ENCODE assay signal across 13 cellular contexts in the genomic region with DNA sequence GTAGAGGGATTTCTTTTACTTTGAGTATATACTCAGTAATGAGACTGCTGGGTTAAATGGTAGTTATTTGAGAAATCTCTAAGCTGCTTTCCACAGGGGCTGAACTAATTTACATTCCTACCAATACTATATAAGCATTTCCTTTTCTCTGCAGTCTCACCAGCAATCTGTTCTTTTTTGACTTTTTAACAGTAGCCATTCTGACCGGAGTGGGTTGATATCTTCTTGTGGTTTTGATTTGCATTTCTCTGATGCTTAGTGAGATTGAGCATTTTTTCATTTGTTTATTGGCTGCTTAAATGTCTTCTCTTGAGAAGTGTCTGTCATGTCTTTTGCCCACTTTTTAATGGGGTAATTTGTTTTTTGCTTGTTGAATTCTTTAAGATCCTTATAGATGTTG. TPM values are rescaled to one million over a fixed set of nuclear protein-coding genes. Genes with fewer than 3 reads are reported as not detected.
DNase-seq lines count a peak whose midpoint lies in the region; ATAC-seq and TF ChIP-seq lines count a peak whose summit lies in the region.
"Had no signal": no experiment of that assay in that cellular context is flagged by ENCODE, and none has a peak within 500 bp of the region (broad histone marks: within the 10 kb centered on the region; RNA-seq: fewer than 3 reads in every experiment).

No MANE protein-coding gene starts in this region.

- POLR2A ChIA-PET in SK-N-SH (lab: Yijun Ruan, JAX) = no interaction called here
- POLR2A ChIA-PET in CD8-positive, alpha-beta T cell (lab: Charles Lee) = no interaction called here

- TF ChIP-seq CTCF in GM12865 (IDR thresholded peaks at IDR 0.05; ENCODE audit: insufficient read depth, low read depth, low read length, missing control alignments) (no peak), thyroid gland (IDR thresholded peaks at IDR 0.05) (no peak), SK-N-SH (IDR thresholded peaks at IDR 0.05) (no peak)
- TF ChIP-seq CTCF in CD8-positive, alpha-beta T cell (IDR thresholded peaks at IDR 0.05) = no peak

- H3K4me3 ChIP-seq in GM12865 (ENCODE audit: low read depth, low read length) (no peak overlapping the region), thyroid gland (replicated peaks in 1 of 3) (no peak overlapping the region), SK-N-SH (ENCODE audit: low read depth in 2 of 2, low read length in 1 of 2) (no peak overlapping the region)
- no peak overlapping the region for H3K4me3 ChIP-seq in CD8-positive, alpha-beta T cell (ENCODE audit: low read depth, low read length)

- no peaks in the 10 kb centered on the region for H3K9me3 ChIP-seq in thyroid gland
- peaks cover 9% of the 10 kb centered on the region; the same call in 1 of the 2 replicates for H3K9me3 ChIP-seq in SK-N-SH
- H3K9me3 ChIP-seq in CD8-positive, alpha-beta T cell (ENCODE audit: low read length) = no peaks in the 10 kb centered on the region

- TF ChIP-seq RAD21 in SK-N-SH (IDR thresholded peaks at IDR 0.05; ENCODE audit: low read length) = no peak

- WGBS in thyroid gland, 2 donors = 78 to 81% methylated on average over 1 of the region's 1 CpG
- 58% methylated on average over 1 of the region's 1 CpG for WGBS in SK-N-SH (ENCODE audit: low lambda C conversion rate)

- H3K9me2 ChIP-seq in SK-N-SH = no peaks in the 10 kb centered on the region

- H4K20me1 ChIP-seq in SK-N-SH (ENCODE audit: insufficient read depth) = no peaks in the 10 kb centered on the region

- CTCF ChIA-PET in SK-N-SH (lab: Yijun Ruan, JAX) = no interaction called here
- CTCF ChIA-PET in CD8-positive, alpha-beta T cell (lab: Charles Lee) = interaction anchor here (0.6 kb wide), 1 partner anchor 12 kb away, joined by 3 read pairs; no protein-coding TSS in a partner anchor

- ATAC-seq in GM19395 (IDR thresholded peaks at IDR 0.05; ENCODE audit: unreplicated experiment) (peak; percentile 89), HG02759 (IDR thresholded peaks at IDR 0.05; ENCODE audit: unreplicated experiment) (peak; percentile 63), HG03378 (IDR thresholded peaks at IDR 0.05; ENCODE audit: unreplicated experiment) (peak; percentile 83)
- ATAC-seq in CD8-positive, alpha-beta T cell = no peak

- H3K4me1 Mint-ChIP-seq in CD8-positive, alpha-beta T cell (ENCODE audit: low read depth) = no peaks in the 10 kb centered on the region

- no peak for TF ChIP-seq EP300 in SK-N-SH (IDR thresholded peaks at IDR 0.05; ENCODE audit: borderline replicate concordance in 1 of 2, low read depth in 1 of 2, low read length in 1 of 2)

- no peak overlapping the region for H3K9ac ChIP-seq in SK-N-SH

- peaks cover 18% of the 10 kb centered on the region for H3K9me3 Mint-ChIP-seq in CD8-positive, alpha-beta T cell

- H3K27ac ChIP-seq in thyroid gland = no peak overlapping the region
- no peak overlapping the region for H3K27ac ChIP-seq in SK-N-SH (ENCODE audit: low read depth in 2 of 2, low read length in 1 of 2)
- no peak overlapping the region for H3K27ac ChIP-seq in CD8-positive, alpha-beta T cell (ENCODE audit: low read depth, low read length)

- H3K4me1 ChIP-seq in thyroid gland = no peaks in the 10 kb centered on the region
- no peaks in the 10 kb centered on the region for H3K4me1 ChIP-seq in SK-N-SH (ENCODE audit: control insufficient read depth in 1 of 2, insufficient read depth in 2 of 2, low read depth in 1 of 2, low read length in 1 of 2)
- no peaks in the 10 kb centered on the region for H3K4me1 ChIP-seq in CD8-positive, alpha-beta T cell (ENCODE audit: insufficient read depth, low read length)

- H3K79me2 ChIP-seq in SK-N-SH (ENCODE audit: insufficient read depth) = no peaks in the 10 kb centered on the region

- no peak overlapping the region for H3K27ac Mint-ChIP-seq in CD8-positive, alpha-beta T cell
- H3K27ac Mint-ChIP-seq: activated naive CD8-positive, alpha-beta T cell; memory B cell had no signal

- peaks cover 3% of the 10 kb centered on the region for H3F3A ChIP-seq in SK-N-SH (replicated peaks; ENCODE audit: insufficient read depth)

- no peaks in the 10 kb centered on the region for H3K36me3 ChIP-seq in thyroid gland
- H3K36me3 ChIP-seq in SK-N-SH (replicated peaks in 1 of 2; ENCODE audit: control insufficient read depth in 1 of 2, insufficient read depth in 2 of 2, low read length in 1 of 2) = peaks cover 0 to under 1% of the 10 kb centered on the region in 2 experiments
- H3K36me3 ChIP-seq in CD8-positive, alpha-beta T cell (ENCODE audit: insufficient read depth, low read length) = no peaks in the 10 kb centered on the region

- intact Hi-C loops in thyroid gland (cut with DNase I) = no loop called here
- intact Hi-C loops in CD8-positive, alpha-beta T cell (cut with DNase I, micrococcal nuclease) = no loop called here

- H2AFZ ChIP-seq in SK-N-SH (ENCODE audit: low read depth) = no peak overlapping the region

- no peak for TF ChIP-seq POLR2A in thyroid gland (IDR thresholded peaks at IDR 0.05)

- DNase-seq in GM12865 (ENCODE audit: low read depth) = peak; percentile 33
- no peak for DNase-seq in amygdala (lab: John Stamatoyannopoulos, UW)
- no peak for DNase-seq in thyroid gland
- DNase-seq in SK-N-SH = no peak
- DNase-seq in CD8-positive, alpha-beta T cell = no peak
- DNase-seq: GOT3, NCI-H1105 treated with DMSO at 0.1 percent for 48 hours, NCI-H69 had no signal

- no peak overlapping the region for H3K4me2 ChIP-seq in SK-N-SH

- H3K27me3 ChIP-seq in thyroid gland (no peaks in the 10 kb centered on the region), SK-N-SH (ENCODE audit: insufficient read depth) (no peaks in the 10 kb centered on the region)
- no peaks in the 10 kb centered on the region for H3K27me3 ChIP-seq in CD8-positive, alpha-beta T cell (ENCODE audit: insufficient read depth, low read length)

- peaks cover 12% of the 10 kb centered on the region for H3K27me3 Mint-ChIP-seq in CD8-positive, alpha-beta T cell (ENCODE audit: low read depth)

- H3K36me3 Mint-ChIP-seq in CD8-positive, alpha-beta T cell = peaks cover 5% of the 10 kb centered on the region

- H3K4me3 Mint-ChIP-seq in CD8-positive, alpha-beta T cell = no peak overlapping the region
- H3K4me3 Mint-ChIP-seq: activated naive CD8-positive, alpha-beta T cell; memory B cell had no signal

TF ChIP-seq in SK-N-SH, 30 proteins besides CTCF, POLR2A, EP300 and RAD21:
- TF ChIP-seq YY1 (IDR thresholded peaks at IDR 0.05; ENCODE audit: low read depth) (no peak), JUND (IDR thresholded peaks at IDR 0.05) (no peak), FOXJ3 (CRISPR knock-in tag; IDR thresholded peaks at IDR 0.05) (no peak), CHD2 (IDR thresholded peaks at IDR 0.05; ENCODE audit: low read length, partially characterized antibody) (no peak), SIN3A (IDR thresholded peaks at IDR 0.05; ENCODE audit: borderline replicate concordance, low read depth, low read length) (no peak), GATA2 (CRISPR knock-in tag; IDR thresholded peaks at IDR 0.05) (no peak), TAF1 (IDR thresholded peaks at IDR 0.05; ENCODE audit: borderline replicate concordance, low read depth, low read length) (no peak), GABPA (IDR thresholded peaks at IDR 0.05; ENCODE audit: low read depth) (no peak)
- TF ChIP-seq, protein P1, sequence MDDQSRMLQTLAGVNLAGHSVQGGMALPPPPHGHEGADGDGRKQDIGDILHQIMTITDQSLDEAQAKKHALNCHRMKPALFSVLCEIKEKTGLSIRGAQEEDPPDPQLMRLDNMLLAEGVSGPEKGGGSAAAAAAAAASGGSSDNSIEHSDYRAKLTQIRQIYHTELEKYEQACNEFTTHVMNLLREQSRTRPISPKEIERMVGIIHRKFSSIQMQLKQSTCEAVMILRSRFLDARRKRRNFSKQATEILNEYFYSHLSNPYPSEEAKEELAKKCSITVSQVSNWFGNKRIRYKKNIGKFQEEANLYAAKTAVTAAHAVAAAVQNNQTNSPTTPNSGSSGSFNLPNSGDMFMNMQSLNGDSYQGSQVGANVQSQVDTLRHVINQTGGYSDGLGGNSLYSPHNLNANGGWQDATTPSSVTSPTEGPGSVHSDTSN (IDR thresholded peaks at IDR 0.05) = no peak

RNA-seq across cellular contexts. Expression of a gene that starts 43.3 kb away (rescaled TPM):
- total RNA-seq in thyroid gland = 100 to 1,000 TPM; 129 to 149 (median 136) TPM
- 27.7 and 37.4 TPM in 2 replicates for polyA plus RNA-seq in SK-N-SH (2012; rRNA removed)
- 41.4 and 52.3 TPM in 2 replicates for polyA plus RNA-seq in SK-N-SH (2012; cell fraction: cytosol; rRNA removed)
- polyA plus RNA-seq in SK-N-SH (2012; cell fraction: nucleus; rRNA removed) = 32.3 and 42.6 TPM in 2 replicates
- total RNA-seq in CD8-positive, alpha-beta T cell = 100 to 1,000 TPM; 162 to 170 TPM
